Comparison of ENCODE assay signal across 8 cellular contexts in the genomic region with DNA sequence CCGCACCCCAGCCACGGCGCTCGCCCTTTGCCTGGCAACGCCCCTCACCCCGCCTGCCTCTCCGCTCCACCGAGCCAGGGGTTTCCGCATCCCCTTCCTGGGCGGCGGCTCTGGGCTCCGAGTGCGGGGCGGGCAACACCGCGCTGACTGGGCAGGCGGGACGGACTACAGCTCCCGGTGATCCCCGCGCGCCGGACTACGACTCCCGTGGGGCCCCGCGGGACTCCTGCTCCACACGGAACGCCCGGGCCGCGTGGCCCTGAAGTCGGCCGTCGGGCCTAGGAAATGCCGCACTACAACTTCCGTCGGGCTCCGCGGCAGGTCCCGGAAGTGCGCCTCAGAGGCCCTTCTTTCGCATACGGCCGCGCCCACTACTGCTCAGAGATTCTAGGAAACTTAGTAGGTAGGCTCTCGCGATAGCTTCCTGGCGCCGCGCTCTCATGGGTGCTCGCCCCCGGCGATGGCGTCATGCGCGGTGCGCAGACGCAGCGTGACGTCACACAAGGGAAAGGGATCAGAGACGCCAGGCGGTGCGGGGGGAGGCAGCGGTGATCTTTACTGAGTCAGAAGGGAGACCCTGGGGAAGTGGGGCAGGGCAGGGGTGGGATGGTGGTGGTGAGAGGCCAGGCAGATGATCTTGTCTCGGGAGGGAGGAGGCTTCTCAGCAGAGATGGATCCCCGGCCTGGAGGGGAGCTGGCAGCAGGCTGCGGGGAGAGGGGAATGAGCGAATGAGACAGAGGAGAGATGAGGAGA. TPM values are rescaled to one million over a fixed set of nuclear protein-coding genes. Genes with fewer than 3 reads are reported as not detected.
A peak's percentile ranks its signal among the peaks of the same experiment; 100 is the strongest.
DNase-seq lines count a peak whose midpoint lies in the region; ATAC-seq and TF ChIP-seq lines count a peak whose summit lies in the region.

Gene JOSD2, minus strand, starts transcription at position 123 of the 754 bp plus-strand sequence. CDS start 760 bp downstream, outside the sequence.

- H3K27me3 Mint-ChIP-seq in activated T-cell treated with anti-CD3 and anti-CD28 coated beads, Interleukin-2, amount 50 U/mL, for 4 hours (ENCODE audit: low read depth): peaks cover 10% of the 10 kb centered on the region

- peak within 1 kb of the TSS; percentile 72 to 82 for H3K9ac ChIP-seq in mucosa of rectum (ENCODE audit: low read depth in 1 of 2, low read length in 2 of 2)

- H3K27me3 ChIP-seq in Panc1 (ENCODE audit: control insufficient read depth, insufficient read depth, low read length): no peaks in the 10 kb centered on the region
- peaks cover 0 to 3% of the 10 kb centered on the region in 2 donors for H3K27me3 ChIP-seq in mucosa of rectum (ENCODE audit: control insufficient read depth in 2 of 2, insufficient read depth in 2 of 2, low read length in 2 of 2)

- DNase-seq in DMS153 treated with DMSO at 0.1 percent for 48 hours (lab: John Stamatoyannopoulos, UW; ENCODE audit: unreplicated experiment) (peak; percentile 95), KG1 (lab: John Stamatoyannopoulos, UW) (peak; percentile 99), Panc1 (ENCODE audit: low read depth, low spot score) (peak; percentile 80), erythroblast (lab: John Stamatoyannopoulos, UW) (peak; percentile 99)
- peak; percentile 97 for DNase-seq in activated T-cell treated with anti-CD3 and anti-CD28 coated beads, Interleukin-2, amount 50 U/mL, for 4 hours
- peak; percentile 97 for DNase-seq in stimulated activated CD8-positive, alpha-beta memory T cell treated with anti-CD3 and anti-CD28 coated beads, Interleukin-4, amount 100 ng/mL, for 48 hours

- POLR2A ChIA-PET in Panc1 (lab: Charles Lee): no interaction called here

- peaks cover 8% of the 10 kb centered on the region for H3K4me1 Mint-ChIP-seq in activated T-cell treated with anti-CD3 and anti-CD28 coated beads, Interleukin-2, amount 50 U/mL, for 4 hours (ENCODE audit: low read depth)

- peaks cover 3% of the 10 kb centered on the region for H3K36me3 Mint-ChIP-seq in activated T-cell treated with anti-CD3 and anti-CD28 coated beads, Interleukin-2, amount 50 U/mL, for 4 hours (ENCODE audit: insufficient read depth)

- BruUV-seq in Panc1 (replicated peaks; lab: Mats Ljungman, UMichigan): no TSS peak

- H3K4me3 ChIP-seq in Panc1 (ENCODE audit: low read depth in 2 of 2, low read length in 2 of 2) (peak within 1 kb of the TSS; percentile 77 to 79), mucosa of rectum (ENCODE audit: low read length in 2 of 2) (peak within 1 kb of the TSS; percentile 90)

- H3K9me3 ChIP-seq in Panc1 (ENCODE audit: control insufficient read depth, insufficient read depth, low read depth, low read length) (no peaks in the 10 kb centered on the region), mucosa of rectum (ENCODE audit: control insufficient read depth in 2 of 2, low read length in 2 of 2) (no peaks in the 10 kb centered on the region)

- no peak for TF ChIP-seq CTCF in Panc1 (IDR thresholded peaks at IDR 0.05)

- TF ChIP-seq POLR2A in erythroblast (IDR thresholded peaks at IDR 0.05; ENCODE audit: low read length): peak; percentile 69

- peak within 1 kb of the TSS; percentile 95 for H3K4me3 Mint-ChIP-seq in activated T-cell treated with anti-CD3 and anti-CD28 coated beads, Interleukin-2, amount 50 U/mL, for 4 hours

- no peaks in the 10 kb centered on the region for H3K4me1 ChIP-seq in Panc1 (ENCODE audit: control insufficient read depth, insufficient read depth, low read length)
- peaks cover 5 to 9% of the 10 kb centered on the region in 2 donors for H3K4me1 ChIP-seq in mucosa of rectum (ENCODE audit: control insufficient read depth in 2 of 2, insufficient read depth in 2 of 2, low read length in 2 of 2)

- intact Hi-C loops in Panc1 (cut with micrococcal nuclease; ENCODE audit: unreplicated experiment): no loop called here

- ATAC-seq in GM21717 (IDR thresholded peaks at IDR 0.05; ENCODE audit: unreplicated experiment): peak; percentile 72
- ATAC-seq in Panc1: peak; percentile 95
- ATAC-seq in activated T-cell treated with anti-CD3 and anti-CD28 coated beads, Interleukin-2, amount 50 U/mL, for 4 hours: peak; percentile 97

- no peaks in the 10 kb centered on the region; the same call in 1 of the 2 replicates for H3K36me3 ChIP-seq in Panc1 (ENCODE audit: control insufficient read depth, insufficient read depth, low read length)
- H3K36me3 ChIP-seq in mucosa of rectum (ENCODE audit: control insufficient read depth in 2 of 2, insufficient read depth in 2 of 2, low read length in 2 of 2): peaks cover 0 to 2% of the 10 kb centered on the region in 2 donors

- in situ Hi-C loops in Panc1 (cut with HindIII; ENCODE audit: low pct_unique_long_range_greater_than_20kb, low sequenced_read_pairs): no loop called here

- CTCF ChIA-PET in Panc1 (lab: Charles Lee): interaction anchor here (0.8 kb wide), 1 partner anchor 45 kb away, joined by 8 read pairs; no protein-coding TSS in a partner anchor

- H3K9me3 Mint-ChIP-seq in activated T-cell treated with anti-CD3 and anti-CD28 coated beads, Interleukin-2, amount 50 U/mL, for 4 hours: no peaks in the 10 kb centered on the region

- H3K27ac ChIP-seq in Panc1 (ENCODE audit: low read length) (peak within 1 kb of the TSS; percentile 92), mucosa of rectum (ENCODE audit: low read depth in 2 of 2, low read length in 2 of 2) (peak within 1 kb of the TSS; percentile 70 to 81)

RNA-seq across cellular contexts. Expression of gene JOSD2, which starts in this region (rescaled TPM):
- total RNA-seq in Panc1 (2021; ENCODE audit: unreplicated experiment): 51.8 TPM
- 96.9 TPM for polyA plus RNA-seq in Panc1 (2012; ENCODE audit: insufficient read length)
- 10 to 100 TPM; 51.7 to 59.4 (median 55.6) TPM for total RNA-seq in activated T-cell treated with anti-CD3 and anti-CD28 coated beads, Interleukin-2, amount 50 U/mL, for 4 hours

Comparison
In these comparisons a context has a peak if more than half of its experiments do, and no peak if none do; other contexts are left out.
1. Peak in every context shown above with its lines: DNase-seq, ATAC-seq, H3K4me3 ChIP-seq and H3K27ac ChIP-seq.